Comparison of ENCODE assay signal across 8 cellular contexts in genomic region chr6:158242071-158242606, GRCh38.
DNase-seq lines count a peak whose midpoint lies in the region; ATAC-seq, FAIRE-seq and TF ChIP-seq lines count a peak whose summit lies in the region.

No MANE protein-coding gene starts in this region.

- H3K9me3 Mint-ChIP-seq in CD4-positive, CD25-positive, alpha-beta regulatory T cell, result peaks cover 0 to 3% (median 0%) of the 10 kb centered on the region in 7 donors

- peak overlapping the region; percentile 61 for H3K4me2 ChIP-seq in OCI-LY1 (ENCODE audit: low read length)

- H3K4me3 ChIP-seq in CD4-positive, CD25-positive, alpha-beta regulatory T cell (ENCODE audit: low read depth, low read length), result peak overlapping the region; percentile 57
- H3K4me3 ChIP-seq in OCI-LY1 (ENCODE audit: low read depth, low read length, poor library complexity, severe bottlenecking), result peak overlapping the region; percentile 45
- no peak overlapping the region for H3K4me3 ChIP-seq in kidney (ENCODE audit: low read length in 2 of 2)

- H3K27me3 Mint-ChIP-seq in CD4-positive, CD25-positive, alpha-beta regulatory T cell, result no peaks in the 10 kb centered on the region

- peak overlapping the region; percentile 37 for H3K27ac ChIP-seq in CD4-positive, CD25-positive, alpha-beta regulatory T cell (ENCODE audit: insufficient read depth, low read length, poor library complexity, severe bottlenecking)
- H3K27ac ChIP-seq in OCI-LY1 (ENCODE audit: low read depth, low read length, poor library complexity, severe bottlenecking) (peak overlapping the region; percentile 93), kidney (ENCODE audit: low read depth in 2 of 2, low read length in 2 of 2) (peak overlapping the region in 1 of 2 donors; percentile 48)

- peak overlapping the region; percentile 26; the same call in 1 of the 2 replicates for H3K9ac ChIP-seq in OCI-LY1 (ENCODE audit: low read length)
- H3K9ac ChIP-seq in kidney (ENCODE audit: low read length in 2 of 2), result no peak overlapping the region

- H3K4me3 Mint-ChIP-seq in CD4-positive, CD25-positive, alpha-beta regulatory T cell, result peak overlapping the region in 3 of 4 donors; percentile 57 to 70 (median 67)

- DNase-seq in CD4-positive, CD25-positive, alpha-beta regulatory T cell, result no peak
- DNase-seq in kidney (peak; percentile 18), NCI-H146 (lab: John Stamatoyannopoulos, UW) (no peak), OCI-M2 (lab: John Stamatoyannopoulos, UW; ENCODE audit: unreplicated experiment) (no peak)

- peaks cover 1% of the 10 kb centered on the region for H3K36me3 ChIP-seq in CD4-positive, CD25-positive, alpha-beta regulatory T cell (ENCODE audit: control insufficient read depth, insufficient read depth, low read length)
- H3K36me3 ChIP-seq in OCI-LY1 (ENCODE audit: insufficient read depth, low read length) (peaks cover 9% of the 10 kb centered on the region), kidney (ENCODE audit: control insufficient read depth in 1 of 2, insufficient read depth in 2 of 2, low read length in 2 of 2) (no peaks in the 10 kb centered on the region)

- no peaks in the 10 kb centered on the region for H3K27me3 ChIP-seq in CD4-positive, CD25-positive, alpha-beta regulatory T cell (ENCODE audit: control insufficient read depth, insufficient read depth, low read length)
- H3K27me3 ChIP-seq in OCI-LY1 (ENCODE audit: insufficient read depth, low read length), result no peaks in the 10 kb centered on the region

- no peaks in the 10 kb centered on the region for H3K9me3 ChIP-seq in CD4-positive, CD25-positive, alpha-beta regulatory T cell (ENCODE audit: control insufficient read depth in 2 of 2, low read length in 2 of 2)
- H3K9me3 ChIP-seq in OCI-LY1 (ENCODE audit: low read length) (no peaks in the 10 kb centered on the region), kidney (ENCODE audit: control insufficient read depth in 1 of 2, low read length in 2 of 2) (no peaks in the 10 kb centered on the region)

- H3K36me3 Mint-ChIP-seq in CD4-positive, CD25-positive, alpha-beta regulatory T cell, result peaks cover 3% of the 10 kb centered on the region

- no peak for FAIRE-seq in kidney (lab: Jason Lieb, UNC)

- H3K9me2 ChIP-seq in OCI-LY1 (ENCODE audit: low read depth, low read length), result no peaks in the 10 kb centered on the region

- peaks cover 25% of the 10 kb centered on the region for H3K4me1 ChIP-seq in CD4-positive, CD25-positive, alpha-beta regulatory T cell (ENCODE audit: control insufficient read depth, insufficient read depth, low read length, poor library complexity, severe bottlenecking)
- H3K4me1 ChIP-seq in OCI-LY1 (ENCODE audit: insufficient read depth, low read length, severe bottlenecking) (peaks cover 50% of the 10 kb centered on the region), kidney (ENCODE audit: control insufficient read depth in 1 of 2, insufficient read depth in 1 of 2, low read depth in 1 of 2, low read length in 2 of 2) (peaks cover 7 to 8% of the 10 kb centered on the region in 2 donors)

- no peaks in the 10 kb centered on the region for H4K20me1 ChIP-seq in OCI-LY1 (ENCODE audit: insufficient read depth, low read length)

- TF ChIP-seq CTCF in OCI-LY1 (IDR thresholded peaks at IDR 0.05; ENCODE audit: low read length) (no peak), kidney (IDR thresholded peaks at IDR 0.05; ENCODE audit: borderline replicate concordance, extremely low read depth, insufficient read depth) (no peak)

- peaks cover 3% of the 10 kb centered on the region; the same call in 1 of the 2 replicates for H3F3A ChIP-seq in OCI-LY1 (ENCODE audit: insufficient read depth, low read length)

- H3K79me2 ChIP-seq in OCI-LY1 (ENCODE audit: insufficient read depth, low read length), result peaks cover 51% of the 10 kb centered on the region

- no peak overlapping the region for H2AFZ ChIP-seq in OCI-LY1 (ENCODE audit: low read length)

- peaks cover 31 to 48% (median 40%) of the 10 kb centered on the region in 4 donors for H3K4me1 Mint-ChIP-seq in CD4-positive, CD25-positive, alpha-beta regulatory T cell

- ATAC-seq in CD4-positive, CD25-positive, alpha-beta regulatory T cell (ENCODE audit: low read depth in 2 of 2), result peak; percentile 13 to 17
- ATAC-seq in GM19438 (IDR thresholded peaks at IDR 0.05; ENCODE audit: low read depth, unreplicated experiment) (peak; percentile 15), GM19328 (IDR thresholded peaks at IDR 0.05; ENCODE audit: unreplicated experiment) (no peak), HG03159 (IDR thresholded peaks at IDR 0.05; ENCODE audit: unreplicated experiment) (no peak)

- H3K27ac Mint-ChIP-seq in CD4-positive, CD25-positive, alpha-beta regulatory T cell, result peak overlapping the region; percentile 88 to 91 (median 89)

- intact Hi-C loops in kidney (cut with DNase I), result no loop called here

Comparison
In these comparisons a context has a peak if more than half of its experiments do, and no peak if none do; other contexts are left out.
1. ATAC-seq: peak in CD4-positive, CD25-positive, alpha-beta regulatory T cell (2 of 2) and GM19438 (single experiment); none in GM19328 (single experiment) and HG03159 (single experiment).
2. H3K4me3 ChIP-seq: peak in CD4-positive, CD25-positive, alpha-beta regulatory T cell (single experiment) and OCI-LY1 (single experiment); none in kidney (0 of 2).